In genomic region chr1:172177849-172178248, GRCh38 we compare ENCODE assay signal across 20 cellular contexts.
DNase-seq lines count a peak whose midpoint lies in the region; ATAC-seq and TF ChIP-seq lines count a peak whose summit lies in the region.
"Had no signal": no experiment of that assay in that cellular context is flagged by ENCODE, and none has a peak within 500 bp of the region (broad histone marks: within the 10 kb centered on the region; RNA-seq: fewer than 3 reads in every experiment).

No MANE protein-coding gene starts in this region.

- H3K9ac ChIP-seq in PC-3 (ENCODE audit: low read length), result no peak overlapping the region

- no peak overlapping the region for H3K4me3 ChIP-seq in PC-3 (ENCODE audit: low read length)
- H3K4me3 ChIP-seq in lower lobe of right lung, result no peak overlapping the region
- no peak overlapping the region for H3K4me3 ChIP-seq in upper lobe of right lung
- H3K4me3 ChIP-seq in psoas muscle, result no peak overlapping the region
- H3K4me3 ChIP-seq in MG63, result no peak overlapping the region
- H3K4me3 ChIP-seq: HAP-1, PC-9, SJSA1 had no signal

- H3K27ac ChIP-seq in PC-3 (ENCODE audit: low read length), result no peak overlapping the region
- no peak overlapping the region for H3K27ac ChIP-seq in lower lobe of right lung
- no peak overlapping the region for H3K27ac ChIP-seq in upper lobe of right lung
- no peak overlapping the region for H3K27ac ChIP-seq in psoas muscle
- H3K27ac ChIP-seq: 22Rv1, C4-2B, PC-9, SJSA1 had no signal

- ATAC-seq in PC-3, result peak; percentile 67
- peak; percentile 79 to 86 for ATAC-seq in lower lobe of right lung
- ATAC-seq in upper lobe of right lung, result peak; percentile 83
- no peak for ATAC-seq in psoas muscle

- no peaks in the 10 kb centered on the region for H3F3A ChIP-seq in PC-3 (ENCODE audit: low read length, unreplicated experiment)

- 97 to 100% (median 99%) methylated on average over 2 of the region's 2 CpGs for WGBS in psoas muscle, 3 donors

- CTCF ChIA-PET in PC-3 (lab: Charles Lee), result no interaction called here

- no peak overlapping the region for H3K4me2 ChIP-seq in PC-3 (ENCODE audit: low read length)
- H3K4me2 ChIP-seq: PC-9 had no signal

- H3K27me3 ChIP-seq in PC-3 (ENCODE audit: low read length) (no peaks in the 10 kb centered on the region), lower lobe of right lung (ENCODE audit: low read depth) (no peaks in the 10 kb centered on the region), upper lobe of right lung (no peaks in the 10 kb centered on the region), psoas muscle (ENCODE audit: insufficient read depth in 3 of 3, low read length in 2 of 3) (no peaks in the 10 kb centered on the region), MG63 (no peaks in the 10 kb centered on the region)
- H3K27me3 ChIP-seq: SJSA1 had no signal

- DNase-seq in NCI-H2029 (lab: John Stamatoyannopoulos, UW) (peak; percentile 17), NCI-H2029 treated with DMSO at 0.1 percent for 48 hours (lab: John Stamatoyannopoulos, UW) (no peak), PC-3 (peak; percentile 75), lower lobe of right lung (no peak), upper lobe of right lung (no peak), psoas muscle (no peak), MG63 (no peak)
- no peak for DNase-seq in stimulated activated CD4-positive, alpha-beta T cell treated with anti-CD3 and anti-CD28 coated beads, Interleukin-4, amount 100 ng/mL, for 4 hours
- DNase-seq: AML-193, Karpas-422, MM.1S, NCI-H1092, NCI-H1436 treated with DMSO at 0.1 percent for 48 hours, NCI-H2081, NCI-H524 treated with DMSO at 0.1 percent for 48 hours, PC-9 had no signal

- POLR2A ChIA-PET in PC-3 (lab: Charles Lee; ENCODE audit: unreplicated experiment), result no interaction called here

- intact Hi-C loops in PC-3 (cut with micrococcal nuclease), result no loop called here
- intact Hi-C loops in lower lobe of right lung (cut with DNase I), result no loop called here
- intact Hi-C loops in upper lobe of right lung (cut with DNase I), result no loop called here
- intact Hi-C loops in psoas muscle (cut with DNase I), result no loop called here

- H3K9me2 ChIP-seq in PC-3 (replicated peaks; ENCODE audit: low read length), result no peaks in the 10 kb centered on the region

- no peaks in the 10 kb centered on the region for H3K36me3 ChIP-seq in PC-3 (ENCODE audit: low read depth, low read length)
- no peaks in the 10 kb centered on the region for H3K36me3 ChIP-seq in lower lobe of right lung
- H3K36me3 ChIP-seq in upper lobe of right lung, result no peaks in the 10 kb centered on the region
- H3K36me3 ChIP-seq in psoas muscle (ENCODE audit: insufficient read depth in 1 of 2, low read depth in 1 of 2), result no peaks in the 10 kb centered on the region
- no peaks in the 10 kb centered on the region for H3K36me3 ChIP-seq in MG63
- H3K36me3 ChIP-seq: HAP-1, SJSA1 had no signal

- H3K4me1 ChIP-seq in PC-3 (ENCODE audit: insufficient read depth, low read length), result peaks cover 8% of the 10 kb centered on the region
- H3K4me1 ChIP-seq in lower lobe of right lung, result peaks cover 18% of the 10 kb centered on the region
- peaks cover 23% of the 10 kb centered on the region for H3K4me1 ChIP-seq in upper lobe of right lung
- H3K4me1 ChIP-seq in psoas muscle, result peaks cover 2% of the 10 kb centered on the region
- H3K4me1 ChIP-seq: HAP-1 had no signal

- no peak for TF ChIP-seq CTCF in PC-3 (conservative IDR thresholded peaks at IDR 0.05; ENCODE audit: low read depth, low read length)
- TF ChIP-seq CTCF in lower lobe of right lung (IDR thresholded peaks at IDR 0.05), result no peak
- TF ChIP-seq CTCF in upper lobe of right lung (IDR thresholded peaks at IDR 0.05), result no peak
- no peak for TF ChIP-seq CTCF in psoas muscle (IDR thresholded peaks at IDR 0.05)

- no peaks in the 10 kb centered on the region for H3K9me3 ChIP-seq in PC-3 (ENCODE audit: low read length)
- H3K9me3 ChIP-seq in lower lobe of right lung, result no peaks in the 10 kb centered on the region
- no peaks in the 10 kb centered on the region for H3K9me3 ChIP-seq in upper lobe of right lung
- H3K9me3 ChIP-seq in psoas muscle, result no peaks in the 10 kb centered on the region
- H3K9me3 ChIP-seq in MG63, result no peaks in the 10 kb centered on the region
- H3K9me3 ChIP-seq: HAP-1, SJSA1 had no signal

- no peaks in the 10 kb centered on the region for H3K79me2 ChIP-seq in PC-3 (ENCODE audit: low read length)

- H2AFZ ChIP-seq in PC-3 (ENCODE audit: low read length), result no peak overlapping the region
- H2AFZ ChIP-seq: PC-9 had no signal

- BruUV-seq in PC-3 (replicated peaks; lab: Mats Ljungman, UMichigan), result no TSS peak

- H4K20me1 ChIP-seq in PC-3 (ENCODE audit: low read length), result no peaks in the 10 kb centered on the region

Comparison
In these comparisons a context has a peak if more than half of its experiments do, and no peak if none do; other contexts are left out.
1. DNase-seq: peak in NCI-H2029 (single experiment) and PC-3 (single experiment); none in NCI-H2029 treated with DMSO at 0.1 percent for 48 hours (single experiment), lower lobe of right lung (single experiment), upper lobe of right lung (single experiment), psoas muscle (0 of 2), stimulated activated CD4-positive, alpha-beta T cell treated with anti-CD3 and anti-CD28 coated beads, Interleukin-4, amount 100 ng/mL, for 4 hours (0 of 2) and MG63 (single experiment).
2. ATAC-seq: peak in PC-3 (single experiment), lower lobe of right lung (2 of 2) and upper lobe of right lung (single experiment); none in psoas muscle (0 of 4).